Comparison of ENCODE assay signal across 22 cellular contexts in the genomic region with DNA sequence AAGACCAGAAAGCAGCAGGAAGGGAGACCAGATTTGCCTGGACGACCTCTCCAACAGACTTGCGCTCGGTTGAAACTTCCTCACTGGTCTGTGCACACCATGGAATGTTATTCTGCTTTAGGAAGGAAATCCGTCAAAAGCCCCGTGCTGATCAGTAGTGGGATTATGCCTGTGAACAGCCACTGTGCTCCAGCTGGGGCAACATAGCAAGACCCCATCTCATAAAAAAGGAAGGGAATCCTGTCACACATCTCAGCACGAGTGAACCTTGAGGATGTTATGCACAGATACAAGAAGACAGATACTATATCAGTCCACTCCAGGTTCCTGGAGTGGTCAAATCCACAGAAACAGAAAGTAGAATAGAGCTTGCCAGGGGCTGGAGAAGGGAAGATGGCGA.
DNase-seq lines count a peak whose midpoint lies in the region; ATAC-seq, FAIRE-seq and TF ChIP-seq lines count a peak whose summit lies in the region.
"Had no signal": no experiment of that assay in that cellular context is flagged by ENCODE, and none has a peak within 500 bp of the region (broad histone marks: within the 10 kb centered on the region; RNA-seq: fewer than 3 reads in every experiment).

No MANE protein-coding gene starts in this region.

- BruUV-seq in HepG2 (replicated peaks; lab: Mats Ljungman, UMichigan), result no TSS peak

- H3K27ac Mint-ChIP-seq in naive thymus-derived CD4-positive, alpha-beta T cell, result peak overlapping the region in 3 of 9 donors; percentile 2 to 60 (median 7)
- peak overlapping the region in 2 of 3 experiments; percentile 1 to 60 for H3K27ac Mint-ChIP-seq in nephron
- H3K27ac Mint-ChIP-seq: CD4-positive, CD25-positive, alpha-beta regulatory T cell; HFFc6 had no signal

- in situ Hi-C loops in HepG2 (cut with HindIII; ENCODE audit: extremely low pct_ligation_motif_present, low pct_unique_long_range_greater_than_20kb), result no loop called here

- H3K79me2 ChIP-seq in HepG2 (ENCODE audit: insufficient read depth, low read length) (no peaks in the 10 kb centered on the region), mesendoderm (ENCODE audit: control insufficient read depth, insufficient read depth, low read length) (no peaks in the 10 kb centered on the region)

- peaks cover 0 to 19% (median 4%) of the 10 kb centered on the region in 5 donors for H3K27me3 Mint-ChIP-seq in naive thymus-derived CD4-positive, alpha-beta T cell
- peaks cover 20% of the 10 kb centered on the region for H3K27me3 Mint-ChIP-seq in nephron (ENCODE audit: low read depth)

- no peaks in the 10 kb centered on the region for H4K20me1 ChIP-seq in HepG2 (ENCODE audit: insufficient read depth, low read length)
- H4K20me1 ChIP-seq: BLaER1 treated with 17β-estradiol and CSF1 and Interleukin-3, amounts not matched to agents 10 nM and 100 nM had no signal

- no peaks in the 10 kb centered on the region for H3K36me3 ChIP-seq in HepG2 (replicated peaks in 1 of 2; ENCODE audit: control insufficient read depth in 1 of 2, insufficient read depth in 2 of 2, low read length in 2 of 2)
- no peaks in the 10 kb centered on the region for H3K36me3 ChIP-seq in right lobe of liver
- H3K36me3 ChIP-seq in naive thymus-derived CD4-positive, alpha-beta T cell (ENCODE audit: control insufficient read depth in 2 of 3, insufficient read depth in 3 of 3, low read length in 3 of 3), result no peaks in the 10 kb centered on the region
- no peaks in the 10 kb centered on the region for H3K36me3 ChIP-seq in mesendoderm (ENCODE audit: control insufficient read depth, insufficient read depth, low read length)
- H3K36me3 ChIP-seq: BLaER1 treated with 17β-estradiol and CSF1 and Interleukin-3, amounts not matched to agents 10 nM and 100 nM had no signal

- no peak overlapping the region for H2AFZ ChIP-seq in HepG2 (ENCODE audit: low read length)

- CTCF ChIA-PET in HepG2 (lab: Yijun Ruan, JAX; ENCODE audit: low intra/inter-chr PET ratio, low total read pairs), result no interaction called here
- CTCF ChIA-PET in naive thymus-derived CD4-positive, alpha-beta T cell (lab: Charles Lee), result interaction anchor here (3.0 kb wide), 1 partner anchor 34 kb away, joined by 50 read pairs; no protein-coding TSS in a partner anchor

- WGBS in HepG2 (ENCODE audit: low lambda C conversion rate), result 40% methylated on average over 7 of the region's 7 CpGs
- WGBS in right lobe of liver (ENCODE audit: insufficient coverage, low coverage, low lambda C conversion rate, missing lambda C conversion rate), result 54% methylated on average over 6 of the region's 7 CpGs
- WGBS in mesendoderm (ENCODE audit: extremely low coverage, insufficient coverage, low lambda C conversion rate), result no CpG with 5 or more reads among the region's 7 CpGs

- no peaks in the 10 kb centered on the region for H3K4me1 ChIP-seq in HepG2 (ENCODE audit: insufficient read depth, low read length)
- H3K4me1 ChIP-seq in right lobe of liver, result no peaks in the 10 kb centered on the region
- peaks cover 19 to 40% of the 10 kb centered on the region in 2 donors for H3K4me1 ChIP-seq in naive thymus-derived CD4-positive, alpha-beta T cell (ENCODE audit: control insufficient read depth in 2 of 2, insufficient read depth in 2 of 2, low read length in 2 of 2)
- H3K4me1 ChIP-seq in mesendoderm (ENCODE audit: control insufficient read depth, low read depth, low read length), result peaks cover 2% of the 10 kb centered on the region

- no peak overlapping the region for H2BK15ac ChIP-seq in mesendoderm (replicated peaks; ENCODE audit: low read depth)

- H3K4ac ChIP-seq in mesendoderm (ENCODE audit: low read depth, low read length), result no peak overlapping the region

- no peak for FAIRE-seq in HepG2 (lab: Jason Lieb, UNC)
- FAIRE-seq: D721Med had no signal

- TF ChIP-seq EP300 in HepG2 (IDR thresholded peaks at IDR 0.05; ENCODE audit: low read depth in 2 of 2, low read length in 2 of 2), result no peak
- TF ChIP-seq EP300 in HepG2 (CRISPR knock-in tag; IDR thresholded peaks at IDR 0.05; ENCODE audit: borderline replicate concordance), result no peak

- no peak overlapping the region for H3K56ac ChIP-seq in mesendoderm (ENCODE audit: low read length)

- peaks cover 0 to 6% (median 0%) of the 10 kb centered on the region in 5 donors for H3K36me3 Mint-ChIP-seq in naive thymus-derived CD4-positive, alpha-beta T cell
- H3K36me3 Mint-ChIP-seq in nephron (ENCODE audit: low read depth), result no peaks in the 10 kb centered on the region
- H3K36me3 Mint-ChIP-seq: CD4-positive, CD25-positive, alpha-beta regulatory T cell; CD8-positive, alpha-beta memory T cell had no signal

- H3K4me1 Mint-ChIP-seq in naive thymus-derived CD4-positive, alpha-beta T cell, result peaks cover 30 to 46% (median 37%) of the 10 kb centered on the region in 7 donors
- H3K4me1 Mint-ChIP-seq in nephron, result peaks cover 29% of the 10 kb centered on the region

- H2BK120ac ChIP-seq in mesendoderm (ENCODE audit: low read depth, low read length), result no peak overlapping the region

- peak overlapping the region in 6 of 10 donors; percentile 2 to 60 (median 51) for H3K4me3 Mint-ChIP-seq in naive thymus-derived CD4-positive, alpha-beta T cell
- H3K4me3 Mint-ChIP-seq in nephron, result peak overlapping the region in 1 of 3 experiments; percentile 6
- H3K4me3 Mint-ChIP-seq: HFFc6 had no signal

- DNase-seq in HepG2 (ENCODE audit: low spot score), result no peak
- DNase-seq in right lobe of liver, result no peak
- DNase-seq in naive thymus-derived CD4-positive, alpha-beta T cell, result no peak
- no peak for DNase-seq in mesendoderm
- DNase-seq in NCI-H1092 (lab: John Stamatoyannopoulos, UW), result no peak
- no peak for DNase-seq in DMS79 treated with DMSO at 0.1 percent for 48 hours (lab: John Stamatoyannopoulos, UW)
- DNase-seq: 8988T; CD4-positive, CD25-positive, alpha-beta regulatory T cell; CD8-positive, alpha-beta memory T cell; COR-L47; DMS153; DMS79; GF-D8; GOT3; H7; HFFc6; IMR-90 had no signal

- no peak overlapping the region for H4K5ac ChIP-seq in mesendoderm (ENCODE audit: low read length)

- TF ChIP-seq CTCF in HepG2 (CRISPR knock-in tag; IDR thresholded peaks at IDR 0.05) (no peak), right lobe of liver (IDR thresholded peaks at IDR 0.05) (no peak), nephron (IDR thresholded peaks at IDR 0.05; ENCODE audit: unreplicated experiment in 3 of 3) (no peak)

- no peak overlapping the region for H3K23ac ChIP-seq in mesendoderm (ENCODE audit: low read length)

- TF ChIP-seq RAD21 in HepG2 (CRISPR knock-in tag; IDR thresholded peaks at IDR 0.05), result no peak

- H2AK5ac ChIP-seq in mesendoderm (ENCODE audit: low read length), result no peak overlapping the region

- POLR2A ChIA-PET in HepG2 (lab: Yijun Ruan, JAX), result no interaction called here
- POLR2A ChIA-PET in naive thymus-derived CD4-positive, alpha-beta T cell (lab: Charles Lee), result no interaction called here

- H2BK5ac ChIP-seq in mesendoderm (ENCODE audit: low read length), result no peak overlapping the region

- no peaks in the 10 kb centered on the region for H3K9me3 ChIP-seq in HepG2 (ENCODE audit: low read length)
- H3K9me3 ChIP-seq in right lobe of liver, result no peaks in the 10 kb centered on the region
- H3K9me3 ChIP-seq in naive thymus-derived CD4-positive, alpha-beta T cell (ENCODE audit: control insufficient read depth in 2 of 3, low read length in 3 of 3), result no peaks in the 10 kb centered on the region

- ATAC-seq in HepG2 (no peak), right lobe of liver (no peak)
- no peak for ATAC-seq in naive thymus-derived CD4-positive, alpha-beta T cell
- ATAC-seq: HCT116 had no signal

- H3K18ac ChIP-seq in mesendoderm (ENCODE audit: low read length), result no peak overlapping the region

- no peaks in the 10 kb centered on the region for H3K79me1 ChIP-seq in mesendoderm (ENCODE audit: low read length)

- no peak overlapping the region for H3K9ac ChIP-seq in HepG2 (ENCODE audit: insufficient read depth, low read depth, low read length)
- no peak overlapping the region for H3K9ac ChIP-seq in mesendoderm (ENCODE audit: low read length)
- H3K9ac ChIP-seq: BLaER1 treated with 17β-estradiol and CSF1 and Interleukin-3, amounts not matched to agents 10 nM and 100 nM had no signal

- H3K27me3 ChIP-seq in HepG2 (ENCODE audit: control insufficient read depth in 1 of 2, insufficient read depth in 2 of 2, low read length in 2 of 2) (peaks cover 8 to 74% of the 10 kb centered on the region in 2 experiments), right lobe of liver (no peaks in the 10 kb centered on the region), mesendoderm (ENCODE audit: insufficient read depth, low read length, poor library complexity) (no peaks in the 10 kb centered on the region)
- H3K27me3 ChIP-seq in naive thymus-derived CD4-positive, alpha-beta T cell (ENCODE audit: control insufficient read depth in 2 of 2, insufficient read depth in 2 of 2, low read length in 2 of 2), result no peaks in the 10 kb centered on the region
- H3K27me3 ChIP-seq: BLaER1 treated with 17β-estradiol and CSF1 and Interleukin-3, amounts not matched to agents 10 nM and 100 nM had no signal

- intact Hi-C loops in HepG2 (cut with micrococcal nuclease; ENCODE audit: unreplicated experiment), result no loop called here
- intact Hi-C loops in right lobe of liver (cut with DNase I), result no loop called here
- intact Hi-C loops in naive thymus-derived CD4-positive, alpha-beta T cell (cut with micrococcal nuclease), result loop anchor here (1.0 to 10.0 kb wide), 4 partner anchors 27 to 1242 kb away; a partner anchor contains a TSS

- no peak overlapping the region for H3K4me2 ChIP-seq in HepG2 (ENCODE audit: low read depth, low read length)
- H3K4me2 ChIP-seq in mesendoderm (ENCODE audit: low read length), result no peak overlapping the region
- H3K4me2 ChIP-seq: BLaER1 treated with 17β-estradiol and CSF1 and Interleukin-3, amounts not matched to agents 10 nM and 100 nM had no signal

- no peak overlapping the region for H3K27ac ChIP-seq in HepG2 (ENCODE audit: extremely low read length, insufficient read depth, low read length)
- H3K27ac ChIP-seq in right lobe of liver, result no peak overlapping the region
- no peak overlapping the region for H3K27ac ChIP-seq in naive thymus-derived CD4-positive, alpha-beta T cell (ENCODE audit: low read depth, low read length)
- H3K27ac ChIP-seq in mesendoderm (ENCODE audit: low read depth, low read length), result no peak overlapping the region
- H3K27ac ChIP-seq: BLaER1 treated with 17β-estradiol and CSF1 and Interleukin-3, amounts not matched to agents 10 nM and 100 nM; HL-60 had no signal

- H3K4me3 ChIP-seq in HepG2 (replicated peaks in 1 of 3; ENCODE audit: insufficient read depth in 1 of 3, low read depth in 2 of 3, low read length in 3 of 3), result no peak overlapping the region
- H3K4me3 ChIP-seq in right lobe of liver, result no peak overlapping the region
- H3K4me3 ChIP-seq in naive thymus-derived CD4-positive, alpha-beta T cell (ENCODE audit: low read length), result no peak overlapping the region
- H3K4me3 ChIP-seq in mesendoderm (ENCODE audit: low read length), result no peak overlapping the region
- H3K4me3 ChIP-seq: BLaER1 treated with 17β-estradiol and CSF1 and Interleukin-3, amounts not matched to agents 10 nM and 100 nM had no signal

- H3K9me3 Mint-ChIP-seq in naive thymus-derived CD4-positive, alpha-beta T cell, result peaks cover 0 to 20% (median 2%) of the 10 kb centered on the region in 11 donors
- no peaks in the 10 kb centered on the region for H3K9me3 Mint-ChIP-seq in nephron
- H3K9me3 Mint-ChIP-seq: HFFc6 had no signal

- no peak overlapping the region for H4K8ac ChIP-seq in mesendoderm (ENCODE audit: low read depth, low read length)

- no peak for TF ChIP-seq POLR2A in HepG2 (IDR thresholded peaks at IDR 0.05; ENCODE audit: insufficient read depth in 1 of 2, low read depth in 2 of 2, low read length in 2 of 2)
- no peak for TF ChIP-seq POLR2A in right lobe of liver (IDR thresholded peaks at IDR 0.05)

Comparison
In these comparisons a context has a peak if more than half of its experiments do, and no peak if none do; other contexts are left out.
1. intact Hi-C loops: an anchor here in naive thymus-derived CD4-positive, alpha-beta T cell (1.0 to 10.0 kb wide); none called in HepG2 and right lobe of liver.